In genomic region chr6:78989191-78989590, GRCh38 we compare ENCODE assay signal across 16 cellular contexts.
DNase-seq lines count a peak whose midpoint lies in the region; TF ChIP-seq lines count a peak whose summit lies in the region.
"Had no signal": no experiment of that assay in that cellular context is flagged by ENCODE, and none has a peak within 500 bp of the region (broad histone marks: within the 10 kb centered on the region; RNA-seq: fewer than 3 reads in every experiment).

No MANE protein-coding gene starts in this region.

- H3K4me1 Mint-ChIP-seq in endothelial cell (ENCODE audit: unreplicated experiment): no peaks in the 10 kb centered on the region
- H3K4me1 Mint-ChIP-seq: B cell had no signal

- H3K36me3 Mint-ChIP-seq in endothelial cell (ENCODE audit: low read depth, unreplicated experiment): peaks cover 35% of the 10 kb centered on the region

- H3K27ac ChIP-seq in angular gyrus (ENCODE audit: low read depth, low read length): peak overlapping the region; percentile 7
- no peak overlapping the region for H3K27ac ChIP-seq in effector memory CD4-positive, alpha-beta T cell (ENCODE audit: insufficient read depth, low read length, poor library complexity, severe bottlenecking)
- H3K27ac ChIP-seq: 22Rv1; A549; BLaER1 treated with 17β-estradiol and CSF1 and Interleukin-3, amounts not matched to agents 10 nM and 100 nM; GM23248 had no signal

- no peak overlapping the region for H3K4me3 ChIP-seq in effector memory CD4-positive, alpha-beta T cell (ENCODE audit: insufficient read depth, low read depth, low read length, poor library complexity, severe bottlenecking)
- H3K4me3 ChIP-seq: A549; BLaER1 treated with 17β-estradiol and CSF1 and Interleukin-3, amounts not matched to agents 10 nM and 100 nM; GM23248; HAP-1 had no signal

- no peaks in the 10 kb centered on the region for H3K27me3 Mint-ChIP-seq in endothelial cell (ENCODE audit: unreplicated experiment)
- H3K27me3 Mint-ChIP-seq: B cell had no signal

- H3K27ac Mint-ChIP-seq in endothelial cell (ENCODE audit: unreplicated experiment): no peak overlapping the region
- H3K27ac Mint-ChIP-seq: B cell; CD8-positive, alpha-beta T cell had no signal

- no peak for TF ChIP-seq CTCF in endothelial cell (IDR thresholded peaks at IDR 0.05; ENCODE audit: unreplicated experiment)

- no peaks in the 10 kb centered on the region for H3K9me3 Mint-ChIP-seq in endothelial cell (ENCODE audit: unreplicated experiment)
- H3K9me3 Mint-ChIP-seq: CD8-positive, alpha-beta T cell had no signal

- H3K4me1 ChIP-seq in effector memory CD4-positive, alpha-beta T cell (ENCODE audit: control insufficient read depth, insufficient read depth, low read length, poor library complexity, severe bottlenecking): no peaks in the 10 kb centered on the region
- H3K4me1 ChIP-seq: A549; BLaER1 treated with 17β-estradiol and CSF1 and Interleukin-3, amounts not matched to agents 10 nM and 100 nM; HAP-1 had no signal

- H3K36me3 ChIP-seq in effector memory CD4-positive, alpha-beta T cell (ENCODE audit: control insufficient read depth, insufficient read depth, low read length): peaks cover 34% of the 10 kb centered on the region

- peak overlapping the region; percentile 2 for H3K4me3 Mint-ChIP-seq in endothelial cell (ENCODE audit: unreplicated experiment)
- H3K4me3 Mint-ChIP-seq: B cell; CD8-positive, alpha-beta T cell had no signal

- H3K27me3 ChIP-seq in effector memory CD4-positive, alpha-beta T cell (replicated peaks; ENCODE audit: control insufficient read depth, insufficient read depth, low read length, poor library complexity, severe bottlenecking): no peaks in the 10 kb centered on the region
- H3K27me3 ChIP-seq: BLaER1 treated with 17β-estradiol and CSF1 and Interleukin-3, amounts not matched to agents 10 nM and 100 nM had no signal

- no peaks in the 10 kb centered on the region for H3K9me3 ChIP-seq in effector memory CD4-positive, alpha-beta T cell (ENCODE audit: control insufficient read depth, low read length)
- H3K9me3 ChIP-seq: A549, HAP-1 had no signal

- DNase-seq in NCI-H748 (lab: John Stamatoyannopoulos, UW; ENCODE audit: unreplicated experiment) (peak; percentile 25), NCI-H748 treated with DMSO at 0.1 percent for 48 hours (lab: John Stamatoyannopoulos, UW) (no peak), endothelial cell (ENCODE audit: low spot score) (no peak), pons (ENCODE audit: low spot score) (peak; percentile 63), AML-193 (lab: John Stamatoyannopoulos, UW) (no peak), NCI-H187 (lab: John Stamatoyannopoulos, UW) (no peak)
- no peak for DNase-seq in effector memory CD4-positive, alpha-beta T cell
- DNase-seq: Calu3; CD8-positive, alpha-beta T cell; GM23248 had no signal

Comparison
In these comparisons a context has a peak if more than half of its experiments do, and no peak if none do; other contexts are left out.
1. DNase-seq: peak in NCI-H748 (single experiment) and pons (single experiment); none in NCI-H748 treated with DMSO at 0.1 percent for 48 hours (single experiment), endothelial cell (single experiment), AML-193 (0 of 2), NCI-H187 (0 of 2) and effector memory CD4-positive, alpha-beta T cell (0 of 3).